In the genomic region with DNA sequence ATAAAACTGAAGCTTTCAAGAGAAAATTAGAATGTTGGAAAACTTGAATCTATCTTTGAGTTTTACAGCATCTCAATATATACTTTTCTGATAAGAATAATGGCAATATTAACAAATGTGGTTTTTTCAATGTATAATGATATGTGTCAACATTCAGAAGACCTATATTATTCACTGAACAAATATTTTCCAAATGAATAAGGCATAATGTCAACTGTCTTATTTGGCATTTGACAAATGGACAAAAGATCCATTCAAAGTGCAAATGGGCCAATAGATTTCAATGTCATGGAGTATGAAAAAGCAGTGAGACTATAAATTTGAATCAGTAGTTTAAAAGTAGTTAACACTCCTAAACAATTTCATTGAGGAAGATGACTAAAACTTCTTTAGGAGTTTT, we compare ENCODE assay signal across 16 cellular contexts.
"Had no signal": no experiment of that assay in that cellular context is flagged by ENCODE, and none has a peak within 500 bp of the region (broad histone marks: within the 10 kb centered on the region; RNA-seq: fewer than 3 reads in every experiment).

No MANE protein-coding gene starts in this region.

- H3K27me3 ChIP-seq: gastrocnemius medialis, heart right ventricle, neutrophil had no signal

- DNase-seq: endodermal cell; erythroblast; gastrocnemius medialis; heart right ventricle; hypothalamus; mammary epithelial cell; naive thymus-derived CD4-positive, alpha-beta T cell; posterior cingulate gyrus; small intestine; stimulated activated CD4-positive, alpha-beta T cell treated with anti-CD3 and anti-CD28 coated beads, Interleukin-12 subunit alpha, Interleukin-12 subunit beta, amount 100 ng/mL, for 4 hours; stimulated activated naive CD4-positive, alpha-beta T cell treated with Interleukin-2 at 50 U/mL for 16 hours had no signal

- H3K27ac ChIP-seq: gastrocnemius medialis, heart right ventricle, neutrophil had no signal

- H3K4me3 ChIP-seq: gastrocnemius medialis, heart right ventricle had no signal

- ATAC-seq: gastrocnemius medialis; heart right ventricle; left lobe of liver; naive thymus-derived CD4-positive, alpha-beta T cell had no signal

- H3K9me3 ChIP-seq: gastrocnemius medialis, heart right ventricle, neutrophil had no signal

- FAIRE-seq: colon, endothelial cell of umbilical vein, small intestine, urothelium cell line had no signal
